Comparison of ENCODE assay signal across 23 cellular contexts in the genomic region with DNA sequence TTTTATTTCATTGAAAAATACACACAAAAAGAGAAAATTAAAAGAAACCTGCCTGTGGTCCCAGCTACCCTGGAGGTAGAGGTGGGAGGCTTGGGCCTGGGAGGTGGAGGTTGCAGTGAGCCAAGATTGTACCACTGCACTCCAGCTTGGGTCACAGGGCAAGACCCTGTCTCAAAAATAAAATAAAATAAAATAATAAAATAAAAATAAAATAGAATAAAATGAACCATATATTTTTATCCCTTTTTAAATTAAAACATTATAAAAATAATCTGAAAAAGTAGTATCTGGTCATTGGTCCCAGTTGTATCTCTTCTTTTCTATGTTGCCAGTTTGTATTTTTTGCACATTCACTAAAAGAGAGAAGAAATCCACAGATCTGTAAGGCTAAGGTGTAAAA. TPM values are rescaled to one million over a fixed set of nuclear protein-coding genes. Genes with fewer than 3 reads are reported as not detected.
DNase-seq lines count a peak whose midpoint lies in the region; ATAC-seq, FAIRE-seq and TF ChIP-seq lines count a peak whose summit lies in the region.
"Had no signal": no experiment of that assay in that cellular context is flagged by ENCODE, and none has a peak within 500 bp of the region (broad histone marks: within the 10 kb centered on the region; RNA-seq: fewer than 3 reads in every experiment).

No MANE protein-coding gene starts in this region.

- H3K9me3 ChIP-seq in WERI-Rb-1 (ENCODE audit: severe bottlenecking) = no peaks in the 10 kb centered on the region
- no peaks in the 10 kb centered on the region for H3K9me3 ChIP-seq in H1 (ENCODE audit: insufficient read depth in 2 of 2, low read depth in 1 of 2, low read length in 1 of 2)
- no peaks in the 10 kb centered on the region for H3K9me3 ChIP-seq in pancreas
- H3K9me3 ChIP-seq: BLaER1, Caco-2 had no signal

- H3K4ac ChIP-seq in H1 (replicated peaks; ENCODE audit: insufficient read length, low read depth, low read length) = no peak overlapping the region

- H3K4me1 ChIP-seq in H1 (replicated peaks in 1 of 4; ENCODE audit: control insufficient read depth in 3 of 4, insufficient read depth in 4 of 4, low read length in 3 of 4) (peaks cover 2 to 6% (median 5%) of the 10 kb centered on the region in 4 experiments; a peak in 5 of 7 replicates), pancreas (no peaks in the 10 kb centered on the region)
- H3K4me1 ChIP-seq: BLaER1, Caco-2 had no signal

- no peaks in the 10 kb centered on the region for H3K79me2 ChIP-seq in H1 (ENCODE audit: control insufficient read depth in 1 of 2, insufficient read depth in 2 of 2, low read length in 2 of 2)

- no peak for DNase-seq in WERI-Rb-1
- no peak for DNase-seq in H1 (ENCODE audit: low read depth in 1 of 2, low spot score in 2 of 2)
- no peak for DNase-seq in pancreas
- no peak for DNase-seq in foreskin fibroblast
- DNase-seq in HuH-7.5 (ENCODE audit: low spot score) = no peak
- no peak for DNase-seq in LoVo (ENCODE audit: low spot score)
- DNase-seq: Caco-2; CD4-positive, CD25-positive, alpha-beta regulatory T cell; CD8-positive, alpha-beta T cell; DMS153; DND-41; GDM1; HCEC 1CT had no signal

- H3K36me3 ChIP-seq in WERI-Rb-1 (no peaks in the 10 kb centered on the region), H1 (ENCODE audit: control insufficient read depth in 2 of 4, insufficient read depth in 4 of 4, low read length in 3 of 4) (no peaks in the 10 kb centered on the region), pancreas (no peaks in the 10 kb centered on the region)
- H3K36me3 ChIP-seq: BLaER1 had no signal

- no peak overlapping the region for H3K23ac ChIP-seq in H1 (ENCODE audit: insufficient read length)

- H4K20me1 ChIP-seq in H1 (replicated peaks in 1 of 2; ENCODE audit: control insufficient read depth in 1 of 2, insufficient read depth in 2 of 2, low read length in 2 of 2) = no peaks in the 10 kb centered on the region
- H4K20me1 ChIP-seq: BLaER1 had no signal

- no peak overlapping the region for H2AK5ac ChIP-seq in H1 (ENCODE audit: low read depth, low read length)

- no peak overlapping the region for H4K91ac ChIP-seq in H1 (replicated peaks; ENCODE audit: insufficient read length, low read length)

- no peak overlapping the region for H2BK120ac ChIP-seq in H1 (replicated peaks; ENCODE audit: low read depth, low read length)

- ATAC-seq in pancreas (no peak), HG03196 (IDR thresholded peaks at IDR 0.05; ENCODE audit: unreplicated experiment) (no peak)
- ATAC-seq: CD8-positive, alpha-beta T cell; GM23338 had no signal

- no peak overlapping the region for H3K14ac ChIP-seq in H1 (ENCODE audit: insufficient read length)

- H2BK20ac ChIP-seq in H1 (ENCODE audit: low read length) = no peak overlapping the region

- H3K23me2 ChIP-seq in H1 (ENCODE audit: low read depth, low read length) = no peaks in the 10 kb centered on the region

- TF ChIP-seq POLR2A in H1 (IDR thresholded peaks at IDR 0.05; ENCODE audit: control extremely low read depth in 1 of 2, low read depth in 2 of 2, low read length in 2 of 2) = no peak

- TF ChIP-seq CTCF in WERI-Rb-1 (IDR thresholded peaks at IDR 0.05; ENCODE audit: low read depth, low read length) (no peak), H1 (IDR thresholded peaks at IDR 0.05; ENCODE audit: control extremely low read depth in 1 of 3, insufficient read depth in 1 of 3, low read depth in 1 of 3, low read length in 3 of 3) (no peak), pancreas (IDR thresholded peaks at IDR 0.05) (no peak), foreskin fibroblast (IDR thresholded peaks at IDR 0.05; ENCODE audit: low read depth, low read length) (no peak)

- H3K56ac ChIP-seq in H1 (replicated peaks; ENCODE audit: insufficient read length, low read depth, low read length) = no peak overlapping the region

- H3K4me3 ChIP-seq in WERI-Rb-1 (ENCODE audit: low read depth, low read length) = no peak overlapping the region
- no peak overlapping the region for H3K4me3 ChIP-seq in H1 (ENCODE audit: extremely low read depth in 1 of 4, insufficient read depth in 2 of 4, low read depth in 3 of 4, low read length in 4 of 4)
- H3K4me3 ChIP-seq in pancreas = no peak overlapping the region
- no peak overlapping the region for H3K4me3 ChIP-seq in foreskin fibroblast (ENCODE audit: low read depth in 1 of 2, low read length in 2 of 2)
- H3K4me3 ChIP-seq: BLaER1, GM23338 had no signal

- no peaks in the 10 kb centered on the region for H3K27me3 ChIP-seq in WERI-Rb-1 (ENCODE audit: insufficient read depth, low read depth, severe bottlenecking)
- H3K27me3 ChIP-seq in H1 (replicated peaks in 1 of 4; ENCODE audit: control insufficient read depth in 3 of 4, extremely low read depth in 1 of 4, insufficient read depth in 3 of 4, low read length in 3 of 4) = no peaks in the 10 kb centered on the region
- H3K27me3 ChIP-seq in pancreas = no peaks in the 10 kb centered on the region
- H3K27me3 ChIP-seq: BLaER1 had no signal

- POLR2A ChIA-PET in H1 (lab: Charles Lee; ENCODE audit: partially characterized antibody) = no interaction called here

- no peak for TF ChIP-seq RAD21 in H1 (IDR thresholded peaks at IDR 0.05 in 1 of 2, conservative IDR thresholded peaks at IDR 0.05 in 1 of 2; ENCODE audit: low read depth in 2 of 2, low read length in 2 of 2)

- peak overlapping the region; percentile 21 for H4K5ac ChIP-seq in H1 (ENCODE audit: insufficient read length, low read depth, low read length)

- no peak overlapping the region for H3K4me2 ChIP-seq in H1 (ENCODE audit: insufficient read depth in 1 of 2, low read depth in 2 of 2, low read length in 2 of 2)
- H3K4me2 ChIP-seq: BLaER1, GM23338 had no signal

- CTCF ChIA-PET in H1 (lab: Charles Lee; ENCODE audit: partially characterized antibody) = interaction anchor here (0.9 to 2.8 kb wide), 5 partner anchors 11 to 181 kb away, joined by 3 to 9 read pairs (median 6); a partner anchor contains a TSS

- H3K18ac ChIP-seq in H1 (ENCODE audit: extremely low read depth, low read length) = no peak overlapping the region

- FAIRE-seq in G401.6 (lab: Jason Lieb, UNC) (peak; percentile 34), H1 (lab: Jason Lieb, UNC) (no peak), pancreas (lab: Jason Lieb, UNC) (peak; percentile 23)
- FAIRE-seq: A204.1, GM12891, GM18507, H54 had no signal

- no peak overlapping the region for H2BK12ac ChIP-seq in H1 (ENCODE audit: low read depth, low read length)

- H3K27ac ChIP-seq in WERI-Rb-1 = peak overlapping the region; percentile 93
- H3K27ac ChIP-seq in H1 (ENCODE audit: low read depth, low read length) = no peak overlapping the region
- no peak overlapping the region for H3K27ac ChIP-seq in pancreas
- H3K27ac ChIP-seq: 22Rv1, BLaER1, C4-2B had no signal

- intact Hi-C loops in pancreas (cut with DNase I) = no loop called here

- no peak overlapping the region for H3K9ac ChIP-seq in H1 (replicated peaks in 1 of 4; ENCODE audit: extremely low read depth in 1 of 4, low read depth in 3 of 4, low read length in 3 of 4)
- H3K9ac ChIP-seq: BLaER1 had no signal

- H2BK5ac ChIP-seq in H1 (ENCODE audit: low read depth, low read length) = no peak overlapping the region

- no peak overlapping the region for H4K8ac ChIP-seq in H1 (ENCODE audit: extremely low read depth, insufficient read depth, low read length)

- no peak overlapping the region for H2AFZ ChIP-seq in H1 (ENCODE audit: low read length)
- H2AFZ ChIP-seq: GM23338 had no signal

- TF ChIP-seq EP300 in H1 (IDR thresholded peaks at IDR 0.05; ENCODE audit: borderline replicate concordance in 1 of 2, low read depth in 2 of 2, low read length in 2 of 2) = no peak

- no peak overlapping the region for H2BK15ac ChIP-seq in H1 (ENCODE audit: low read length)

- no peaks in the 10 kb centered on the region for H3K79me1 ChIP-seq in H1 (ENCODE audit: low read depth, low read length)

TF ChIP-seq in H1, 55 proteins besides CTCF, POLR2A, EP300 and RAD21:
- TF ChIP-seq GTF2F1 (IDR thresholded peaks at IDR 0.05; ENCODE audit: borderline replicate concordance, low read depth, low read length) (no peak), POLR2AphosphoS5 (IDR thresholded peaks at IDR 0.05; ENCODE audit: low read depth, low read length) (no peak)

RNA-seq across cellular contexts. Expression of a gene that starts 16.7 kb away (rescaled TPM):
- 26.1 and 29.1 TPM in 2 replicates for total RNA-seq in H1 (2021; fragmentation: NEBNext Ultra II Directional; extraction: Animal tissue kit (Norgen Biotek cat#: 25700))
- polyA plus RNA-seq in H1 (2011; rRNA removed) (10.6 and 12.5 TPM in 2 replicates), pancreas (1 to 10 TPM; 1.1 to 2.3 TPM)
- 14.3 TPM for polyA plus RNA-seq in H1 (2011; cell fraction: cytosol; rRNA removed)
- 14.0 TPM for polyA plus RNA-seq in H1 (2011; cell fraction: nucleus; rRNA removed)
- polyA plus RNA-seq in H1 (2012, experiment 1 of 2) = 17.3 to 20.9 TPM (median 20.0 TPM) in 4 replicates
- polyA plus RNA-seq in H1 (2012, experiment 2 of 2) = 3.6 TPM
- polyA plus RNA-seq in H1 (2013, experiment 1 of 2) = 23.6 TPM
- 21.9 TPM for polyA plus RNA-seq in H1 (2013, experiment 2 of 2)
- polyA minus RNA-seq in H1 (2011; rRNA and poly(A)+ RNA removed) = 72.0 and 78.7 TPM in 2 replicates
- 24.0 TPM for polyA minus RNA-seq in H1 (2011; cell fraction: cytosol; rRNA and poly(A)+ RNA removed)
- 35.1 TPM for polyA minus RNA-seq in H1 (2011; cell fraction: nucleus; rRNA and poly(A)+ RNA removed)
- 1 to 10 TPM; 3.5 to 4.6 (median 4.0) TPM for total RNA-seq in pancreas

RNA-seq across cellular contexts. Expression of a gene that starts 27.4 kb away (rescaled TPM):
- 51.6 and 56.1 TPM in 2 replicates for total RNA-seq in H1 (2021; fragmentation: NEBNext Ultra II Directional; extraction: Animal tissue kit (Norgen Biotek cat#: 25700))
- 28.1 and 30.8 TPM in 2 replicates for polyA plus RNA-seq in H1 (2011; rRNA removed)
- polyA plus RNA-seq in H1 (2011; cell fraction: cytosol; rRNA removed) = 27.7 TPM
- 25.7 TPM for polyA plus RNA-seq in H1 (2011; cell fraction: nucleus; rRNA removed)
- polyA plus RNA-seq in H1 (2012, experiment 1 of 2) = 45.5 to 73.0 TPM (median 63.5 TPM) in 4 replicates
- 50.7 TPM for polyA plus RNA-seq in H1 (2012, experiment 2 of 2)
- polyA plus RNA-seq in H1 (2013, experiment 1 of 2) = 47.7 TPM
- polyA plus RNA-seq in H1 (2013, experiment 2 of 2) = 46.0 TPM
- 33.4 and 45.6 TPM in 2 replicates for polyA minus RNA-seq in H1 (2011; rRNA and poly(A)+ RNA removed)
- 35.2 TPM for polyA minus RNA-seq in H1 (2011; cell fraction: cytosol; rRNA and poly(A)+ RNA removed)
- polyA minus RNA-seq in H1 (2011; cell fraction: nucleus; rRNA and poly(A)+ RNA removed) = 19.9 TPM
- 10 to 100 TPM; 37.4 to 57.6 (median 49.1) TPM for total RNA-seq in pancreas
- 10 to 100 TPM; 25.8 to 41.6 TPM for polyA plus RNA-seq in pancreas
